In genomic region chr4:6987566-6987920, GRCh38 we compare ENCODE assay signal across 8 cellular contexts. TPM values are rescaled to one million over a fixed set of nuclear protein-coding genes. Genes with fewer than 3 reads are reported as not detected.
DNase-seq lines count a peak whose midpoint lies in the region; ATAC-seq and TF ChIP-seq lines count a peak whose summit lies in the region.

No MANE protein-coding gene starts in this region.

- DNase-seq in Calu3, result no peak
- DNase-seq in HAP-1 (ENCODE audit: low spot score in 2 of 2), result peak in 1 of 2 experiments; percentile 38
- peak; percentile 25 for DNase-seq in fibroblast of peridontal ligament (ENCODE audit: extremely low read depth)
- DNase-seq in progenitor cell of endocrine pancreas (ENCODE audit: low spot score, unreplicated experiment), result no peak
- no peak for DNase-seq in HuH-7.5 (ENCODE audit: low spot score)
- DNase-seq in activated effector memory CD4-positive, alpha-beta T cell treated with anti-CD3 and anti-CD28 coated beads, Interleukin-2, amount 50 U/mL, for 16 hours, result no peak
- no peak for DNase-seq in activated CD4-positive, alpha-beta T cell treated with anti-CD3 and anti-CD28 coated beads for 4 hours

- H3K4me3 Mint-ChIP-seq in Calu3 (ENCODE audit: low read depth, unreplicated experiment) (peak overlapping the region; percentile 96), progenitor cell of endocrine pancreas (ENCODE audit: low read depth) (peak overlapping the region; percentile 99)

- peak; percentile 18 for ATAC-seq in SK-N-SH treated with all-trans-retinoic acid at 6 μM for 48 hours

- H3K27ac Mint-ChIP-seq in Calu3 (ENCODE audit: unreplicated experiment) (peak overlapping the region; percentile 90), progenitor cell of endocrine pancreas (peak overlapping the region; percentile 98)

- H3K36me3 Mint-ChIP-seq in Calu3 (ENCODE audit: insufficient read depth, unreplicated experiment) (peaks cover 31% of the 10 kb centered on the region), progenitor cell of endocrine pancreas (ENCODE audit: insufficient read depth) (no peaks in the 10 kb centered on the region)

- H3K9me3 Mint-ChIP-seq in Calu3 (ENCODE audit: low read depth, unreplicated experiment) (no peaks in the 10 kb centered on the region), progenitor cell of endocrine pancreas (ENCODE audit: low read depth) (no peaks in the 10 kb centered on the region)

- intact Hi-C loops in Calu3 (cut with micrococcal nuclease; ENCODE audit: unreplicated experiment), result loop anchor here (5.0 to 10.0 kb wide), 2 partner anchors 80 to 87 kb away; partner anchors contain the start of gene TBC1D14

- H3K9me3 ChIP-seq in HAP-1, result no peaks in the 10 kb centered on the region

- H3K27me3 Mint-ChIP-seq in Calu3 (ENCODE audit: unreplicated experiment), result no peaks in the 10 kb centered on the region
- H3K27me3 Mint-ChIP-seq in progenitor cell of endocrine pancreas, result no peaks in the 10 kb centered on the region

- in situ Hi-C loops in HAP-1 (cut with MboI; ENCODE audit: low sequenced_read_pairs), result no loop called here

- peak overlapping the region; percentile 66 for H3K4me3 ChIP-seq in HAP-1

- peaks cover 36% of the 10 kb centered on the region for H3K4me1 Mint-ChIP-seq in Calu3 (ENCODE audit: low read depth, unreplicated experiment)
- H3K4me1 Mint-ChIP-seq in progenitor cell of endocrine pancreas (ENCODE audit: low read depth), result peaks cover 45% of the 10 kb centered on the region

- no peaks in the 10 kb centered on the region for H3K27me3 ChIP-seq in HAP-1 (ENCODE audit: low read depth)

- TF ChIP-seq CTCF in Calu3 (IDR thresholded peaks at IDR 0.05; ENCODE audit: unreplicated experiment), result no peak
- TF ChIP-seq CTCF in progenitor cell of endocrine pancreas (IDR thresholded peaks at IDR 0.05; ENCODE audit: unreplicated experiment), result no peak

- H3K4me1 ChIP-seq in HAP-1, result peaks cover 37% of the 10 kb centered on the region

- peaks cover 4% of the 10 kb centered on the region for H3K36me3 ChIP-seq in HAP-1 (replicated peaks)

- CTCF ChIA-PET in Calu3 (lab: Charles Lee), result interaction anchor here (1.1 kb wide), 1 partner anchor 11 kb away, joined by 3 read pairs; no protein-coding TSS in a partner anchor

- BruUV-seq in Calu3 (replicated peaks; lab: Mats Ljungman, UMichigan), result no TSS peak

TF ChIP-seq in SK-N-SH treated with all-trans-retinoic acid at 6 μM for 48 hours, 23 proteins besides CTCF, POLR2A, EP300 and RAD21:
- TF ChIP-seq ESRRG (CRISPR knock-in tag; IDR thresholded peaks at IDR 0.05) (no peak), OSR1 (CRISPR knock-in tag; IDR thresholded peaks at IDR 0.05) (no peak), ZFP30 (CRISPR knock-in tag; IDR thresholded peaks at IDR 0.05) (no peak), GLIS3 (CRISPR knock-in tag; IDR thresholded peaks at IDR 0.05) (no peak), RARB (CRISPR knock-in tag; IDR thresholded peaks at IDR 0.05) (no peak), CSRNP3 (CRISPR knock-in tag; IDR thresholded peaks at IDR 0.05) (no peak), PPARA (CRISPR knock-in tag; IDR thresholded peaks at IDR 0.05; ENCODE audit: borderline replicate concordance) (no peak), ZC3H10 (CRISPR knock-in tag; IDR thresholded peaks at IDR 0.05) (no peak)
- TF ChIP-seq, protein P1, sequence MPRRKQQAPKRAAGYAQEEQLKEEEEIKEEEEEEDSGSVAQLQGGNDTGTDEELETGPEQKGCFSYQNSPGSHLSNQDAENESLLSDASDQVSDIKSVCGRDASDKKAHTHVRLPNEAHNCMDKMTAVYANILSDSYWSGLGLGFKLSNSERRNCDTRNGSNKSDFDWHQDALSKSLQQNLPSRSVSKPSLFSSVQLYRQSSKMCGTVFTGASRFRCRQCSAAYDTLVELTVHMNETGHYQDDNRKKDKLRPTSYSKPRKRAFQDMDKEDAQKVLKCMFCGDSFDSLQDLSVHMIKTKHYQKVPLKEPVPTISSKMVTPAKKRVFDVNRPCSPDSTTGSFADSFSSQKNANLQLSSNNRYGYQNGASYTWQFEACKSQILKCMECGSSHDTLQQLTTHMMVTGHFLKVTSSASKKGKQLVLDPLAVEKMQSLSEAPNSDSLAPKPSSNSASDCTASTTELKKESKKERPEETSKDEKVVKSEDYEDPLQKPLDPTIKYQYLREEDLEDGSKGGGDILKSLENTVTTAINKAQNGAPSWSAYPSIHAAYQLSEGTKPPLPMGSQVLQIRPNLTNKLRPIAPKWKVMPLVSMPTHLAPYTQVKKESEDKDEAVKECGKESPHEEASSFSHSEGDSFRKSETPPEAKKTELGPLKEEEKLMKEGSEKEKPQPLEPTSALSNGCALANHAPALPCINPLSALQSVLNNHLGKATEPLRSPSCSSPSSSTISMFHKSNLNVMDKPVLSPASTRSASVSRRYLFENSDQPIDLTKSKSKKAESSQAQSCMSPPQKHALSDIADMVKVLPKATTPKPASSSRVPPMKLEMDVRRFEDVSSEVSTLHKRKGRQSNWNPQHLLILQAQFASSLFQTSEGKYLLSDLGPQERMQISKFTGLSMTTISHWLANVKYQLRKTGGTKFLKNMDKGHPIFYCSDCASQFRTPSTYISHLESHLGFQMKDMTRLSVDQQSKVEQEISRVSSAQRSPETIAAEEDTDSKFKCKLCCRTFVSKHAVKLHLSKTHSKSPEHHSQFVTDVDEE (CRISPR knock-in tag; IDR thresholded peaks at IDR 0.05), result no peak

RNA-seq across cellular contexts. Expression of gene TADA2B, which starts 55.6 kb away (rescaled TPM):
- total RNA-seq in Calu3 (2022) (15.1 and 15.8 TPM in 2 replicates), progenitor cell of endocrine pancreas (21.2 and 21.8 TPM in 2 replicates)
